ENCODE assay signal across 8 cellular contexts in the genomic region with DNA sequence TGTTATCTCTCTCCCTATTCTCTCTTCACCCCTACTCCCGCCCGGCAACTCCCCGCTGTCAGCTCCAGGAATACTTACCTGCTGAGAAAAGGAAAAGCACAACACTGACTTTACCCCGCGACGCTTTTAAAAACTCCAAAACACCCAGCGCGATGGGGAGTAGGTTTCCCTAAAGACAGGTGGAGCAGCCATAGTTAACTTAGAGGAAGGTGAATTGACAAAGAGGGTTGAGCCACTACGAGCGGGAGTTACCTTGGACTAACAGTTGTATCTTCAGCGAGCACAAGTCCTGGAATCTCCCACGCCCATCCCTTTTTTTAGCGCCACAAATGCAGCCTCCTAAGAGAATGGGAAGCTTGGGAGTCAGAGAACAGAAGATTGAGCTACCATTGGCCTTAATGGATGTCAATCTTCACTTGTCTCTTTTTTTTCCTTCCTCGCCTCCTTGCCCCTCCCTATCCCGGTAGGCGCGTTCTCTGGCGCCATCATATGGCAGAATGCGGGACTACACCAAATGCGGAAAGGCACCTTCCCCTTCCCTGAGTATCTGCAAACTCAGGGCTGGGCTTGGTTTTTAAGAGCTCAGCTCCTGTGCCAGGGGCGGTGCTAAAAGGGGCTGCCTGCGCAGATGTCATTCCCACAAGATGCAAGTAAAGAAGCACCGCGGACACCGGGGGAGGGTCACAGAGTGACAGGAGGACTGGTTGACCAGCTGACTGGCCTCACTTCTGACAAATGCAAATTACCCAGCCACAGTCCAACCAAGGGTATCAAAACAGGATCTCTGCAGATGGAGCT. TPM values are rescaled to one million over a fixed set of nuclear protein-coding genes. Genes with fewer than 3 reads are reported as not detected.
DNase-seq lines count a peak whose midpoint lies in the region; ATAC-seq and TF ChIP-seq lines count a peak whose summit lies in the region.
"Not testable (repeated sequence)": the region's sequence is repeated elsewhere in the genome, so short reads cannot be mapped to it uniquely, and the experiment has no call there.

No MANE protein-coding gene starts in this region.

- H3K36me3 Mint-ChIP-seq in CD4-positive, alpha-beta memory T cell; activated CD4-positive, alpha-beta memory T cell treated with anti-CD3 and anti-CD28 coated beads, Interleukin-2, amount 10 ng/mL, durations not matched to agents 7 days and 5 days (ENCODE audit: low read depth): not testable (repeated sequence)

- not testable (repeated sequence) for H3K9me3 ChIP-seq in CD4-positive, alpha-beta memory T cell (ENCODE audit: control insufficient read depth in 1 of 2, low read length in 2 of 2); lung (ENCODE audit: control insufficient read depth in 2 of 2, insufficient read depth in 1 of 2, low read length in 1 of 2)

- H3K27ac Mint-ChIP-seq in CD4-positive, alpha-beta memory T cell = peak overlapping the region in 2 of 7 donors; percentile 8 to 73
- not testable (repeated sequence) for H3K27ac Mint-ChIP-seq in activated CD4-positive, alpha-beta memory T cell treated with anti-CD3 and anti-CD28 coated beads, Interleukin-2, amount 10 ng/mL, durations not matched to agents 7 days and 5 days

- H3K27me3 ChIP-seq in CD4-positive, alpha-beta memory T cell (ENCODE audit: insufficient read depth, low read length); lung (ENCODE audit: control insufficient read depth, insufficient read depth): not testable (repeated sequence)

- DNase-seq in CD4-positive, alpha-beta memory T cell = peak; percentile 69 to 84 (median 76)
- DNase-seq in NCI-H748 (lab: John Stamatoyannopoulos, UW; ENCODE audit: unreplicated experiment) (peak; percentile 91), lung (ENCODE audit: low spot score) (peak; percentile 88)
- peak; percentile 85 for DNase-seq in activated CD4-positive, alpha-beta memory T cell treated with anti-CD3 and anti-CD28 coated beads, Interleukin-2, amount 10 ng/mL, durations not matched to agents 7 days and 5 days
- peak; percentile 54 for DNase-seq in effector CD4-positive, alpha-beta T cell
- peak; percentile 76 to 95 for DNase-seq in stimulated activated CD4-positive, alpha-beta T cell treated with anti-CD3 and anti-CD28 coated beads, Interleukin-4, amount 100 ng/mL, for 48 hours (ENCODE audit: low read depth in 2 of 2)

- 2 to 3% methylated on average over 25 of the region's 25 CpGs for WGBS in lung, 2 donors

- TF ChIP-seq CTCF in lung (IDR thresholded peaks at IDR 0.05; ENCODE audit: control extremely low read depth, extremely low read depth) = peak; percentile 72

- H3K4me3 Mint-ChIP-seq in CD4-positive, alpha-beta memory T cell = peak overlapping the region; percentile 76 to 86 (median 84)
- peak overlapping the region; percentile 57 for H3K4me3 Mint-ChIP-seq in activated CD4-positive, alpha-beta memory T cell treated with anti-CD3 and anti-CD28 coated beads, Interleukin-2, amount 10 ng/mL, durations not matched to agents 7 days and 5 days

- POLR2A ChIA-PET in CD4-positive, alpha-beta memory T cell (lab: Charles Lee; ENCODE audit: partially characterized antibody); activated CD4-positive, alpha-beta memory T cell treated with anti-CD3 and anti-CD28 coated beads, Interleukin-2, amount 10 ng/mL, durations not matched to agents 7 days and 5 days (lab: Charles Lee): not testable (repeated sequence)

- intact Hi-C loops in CD4-positive, alpha-beta memory T cell (cut with micrococcal nuclease) = not testable (repeated sequence)

- not testable (repeated sequence) for H3K27ac ChIP-seq in CD4-positive, alpha-beta memory T cell (ENCODE audit: low read depth, low read length); lung (ENCODE audit: low read depth in 1 of 2, low read length in 1 of 2)

- CTCF ChIA-PET in CD4-positive, alpha-beta memory T cell (lab: Charles Lee; ENCODE audit: partially characterized antibody) = interaction anchor here (0.7 to 4.3 kb wide), 19 partner anchors 9 to 405 kb away, joined by 3 to 23 read pairs (median 5); a partner anchor contains a TSS
- CTCF ChIA-PET in activated CD4-positive, alpha-beta memory T cell treated with anti-CD3 and anti-CD28 coated beads, Interleukin-2, amount 10 ng/mL, durations not matched to agents 7 days and 5 days (lab: Charles Lee) = interaction anchor here (0.6 to 2.6 kb wide), 17 partner anchors 9 to 128 kb away, joined by 3 to 16 read pairs (median 4); a partner anchor contains a TSS

- ATAC-seq in GM19455 (IDR thresholded peaks at IDR 0.05; ENCODE audit: unreplicated experiment) = peak; percentile 90
- ATAC-seq in HG03565 (IDR thresholded peaks at IDR 0.05; ENCODE audit: unreplicated experiment) = peak; percentile 87
- ATAC-seq in lung (ENCODE audit: insufficient read depth, low FRiP score) = peak; percentile 97

- H3K9me3 Mint-ChIP-seq in CD4-positive, alpha-beta memory T cell; activated CD4-positive, alpha-beta memory T cell treated with anti-CD3 and anti-CD28 coated beads, Interleukin-2, amount 10 ng/mL, durations not matched to agents 7 days and 5 days: not testable (repeated sequence)

- H3K4me3 ChIP-seq in CD4-positive, alpha-beta memory T cell (ENCODE audit: low read length in 2 of 2) = peak overlapping the region in 1 of 2 donors; percentile 47
- H3K4me3 ChIP-seq in lung = not testable (repeated sequence)

- H3K27me3 Mint-ChIP-seq in CD4-positive, alpha-beta memory T cell = peaks cover 16 to 31% of the 10 kb centered on the region in 2 donors
- peaks cover 31% of the 10 kb centered on the region for H3K27me3 Mint-ChIP-seq in activated CD4-positive, alpha-beta memory T cell treated with anti-CD3 and anti-CD28 coated beads, Interleukin-2, amount 10 ng/mL, durations not matched to agents 7 days and 5 days

- H3K36me3 ChIP-seq in CD4-positive, alpha-beta memory T cell (ENCODE audit: insufficient read depth, low read length); lung (ENCODE audit: control insufficient read depth in 2 of 2, insufficient read depth in 2 of 2, low read length in 2 of 2): not testable (repeated sequence)

- peaks cover 6 to 13% (median 9%) of the 10 kb centered on the region in 4 donors for H3K4me1 Mint-ChIP-seq in CD4-positive, alpha-beta memory T cell
- H3K4me1 Mint-ChIP-seq in activated CD4-positive, alpha-beta memory T cell treated with anti-CD3 and anti-CD28 coated beads, Interleukin-2, amount 10 ng/mL, durations not matched to agents 7 days and 5 days = not testable (repeated sequence)

- peaks cover 10% of the 10 kb centered on the region for H3K4me1 ChIP-seq in CD4-positive, alpha-beta memory T cell (ENCODE audit: insufficient read depth, low read length)
- not testable (repeated sequence) for H3K4me1 ChIP-seq in lung (ENCODE audit: control insufficient read depth in 2 of 2, insufficient read depth in 2 of 2, low read length in 2 of 2)

RNA-seq across cellular contexts. Expression of a gene that starts 27.8 kb away (rescaled TPM):
- total RNA-seq in CD4-positive, alpha-beta memory T cell = not detected
- not detected for polyA plus RNA-seq in CD4-positive, alpha-beta memory T cell
- total RNA-seq in activated CD4-positive, alpha-beta memory T cell treated with anti-CD3 and anti-CD28 coated beads, Interleukin-2, amount 10 ng/mL, durations not matched to agents 7 days and 5 days = not detected
- total RNA-seq in lung = not detected
- not detected for polyA plus RNA-seq in lung

RNA-seq across cellular contexts. Expression of a gene that starts 48.7 kb away (rescaled TPM):
- under 1 TPM; 0.23 to 0.53 TPM for total RNA-seq in CD4-positive, alpha-beta memory T cell
- under 1 TPM; 0.33 to 0.44 TPM for polyA plus RNA-seq in CD4-positive, alpha-beta memory T cell
- total RNA-seq in activated CD4-positive, alpha-beta memory T cell treated with anti-CD3 and anti-CD28 coated beads, Interleukin-2, amount 10 ng/mL, durations not matched to agents 7 days and 5 days = 10 to 100 TPM; 47.2 to 48.6 TPM
- total RNA-seq in lung = 1 to 10 TPM; 3.0 to 6.9 TPM
- 1 to 10 TPM in 1 of 2 donors, under 1 TPM in 1; 0.94 to 1.5 TPM for polyA plus RNA-seq in lung

Comparison
In these comparisons a context has a peak if more than half of its experiments do, and no peak if none do; other contexts are left out.
1. RNA of a gene that starts 48.7 kb away (total RNA-seq): 47.2 to 48.6 TPM in activated CD4-positive, alpha-beta memory T cell treated with anti-CD3 and anti-CD28 coated beads, Interleukin-2, amount 10 ng/mL, durations not matched to agents 7 days and 5 days; 3.0 to 6.9 TPM in lung and 0.23 to 0.53 TPM in CD4-positive, alpha-beta memory T cell; every median in the first group is over 4 times any median in the second.
2. Peak in every context shown above with its lines, with median percentiles within 50 percentile points of each other: DNase-seq and ATAC-seq.